In the genomic region with DNA sequence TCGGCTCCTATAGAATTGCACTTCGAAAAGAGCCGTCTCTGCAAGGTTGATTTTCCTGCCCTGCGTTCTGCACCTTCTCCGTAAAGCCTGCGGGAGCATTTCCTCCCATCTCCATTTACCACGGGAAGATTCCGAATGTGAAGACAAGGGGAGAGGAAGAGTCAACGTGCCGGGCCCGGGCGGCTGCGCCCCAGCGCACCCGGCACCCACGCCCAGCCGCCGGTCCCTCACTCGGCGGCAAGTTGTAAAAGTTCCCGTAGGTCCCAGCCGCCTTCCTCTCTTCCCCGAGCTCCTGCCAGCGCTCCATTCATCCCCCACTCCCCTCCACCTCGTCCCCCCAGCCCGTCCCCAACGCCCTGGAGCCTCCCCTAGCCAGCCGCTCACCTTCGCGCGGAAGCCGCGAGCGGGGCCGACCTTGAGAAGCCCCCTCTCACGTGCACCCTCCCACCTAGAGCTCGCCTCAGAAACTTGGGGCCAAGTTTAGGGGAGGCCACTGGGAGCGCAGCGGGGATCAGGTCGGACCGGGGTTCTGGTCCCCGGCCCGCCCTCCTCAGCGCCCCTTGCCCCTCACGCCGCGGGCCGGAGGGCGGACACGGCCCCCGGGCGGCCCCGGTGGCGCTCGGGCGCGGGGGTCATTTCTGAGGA, we compare ENCODE assay signal across 9 cellular contexts. TPM values are rescaled to one million over a fixed set of nuclear protein-coding genes. Genes with fewer than 3 reads are reported as not detected.
A peak's percentile ranks its signal among the peaks of the same experiment; 100 is the strongest.
DNase-seq lines count a peak whose midpoint lies in the region; ATAC-seq and TF ChIP-seq lines count a peak whose summit lies in the region.
"Had no signal": no experiment of that assay in that cellular context is flagged by ENCODE, and none has a peak within 500 bp of the region (broad histone marks: within the 10 kb centered on the region; RNA-seq: fewer than 3 reads in every experiment).

No MANE protein-coding gene starts in this region.

- no peak for TF ChIP-seq CTCF in spleen (IDR thresholded peaks at IDR 0.05 in 8 of 11, conservative IDR thresholded peaks at IDR 0.05 in 3 of 11)

- no peak overlapping the region for H3K4me3 Mint-ChIP-seq in activated T-helper 17 cell treated with anti-CD3 and anti-CD28 coated beads, Interleukin-2, amount 50 U/mL, for 72 hours

- ATAC-seq in HG03097 (IDR thresholded peaks at IDR 0.05; ENCODE audit: low FRiP score, unreplicated experiment): no peak
- ATAC-seq in activated T-helper 17 cell treated with anti-CD3 and anti-CD28 coated beads, Interleukin-2, amount 50 U/mL, for 72 hours (replicated peaks): no peak
- ATAC-seq: effector memory CD8-positive, alpha-beta T cell had no signal

- peaks cover 26% of the 10 kb centered on the region for H3K4me1 ChIP-seq in HAP-1
- H3K4me1 ChIP-seq in spleen: peaks cover 0 to 37% (median 25%) of the 10 kb centered on the region in 6 donors

- no peaks in the 10 kb centered on the region for H3K4me1 Mint-ChIP-seq in activated T-helper 17 cell treated with anti-CD3 and anti-CD28 coated beads, Interleukin-2, amount 50 U/mL, for 72 hours

- intact Hi-C loops in spleen (cut with DNase I; ENCODE audit: low total_unique reads): no loop called here

- H3K9me3 ChIP-seq in HAP-1: no peaks in the 10 kb centered on the region
- no peaks in the 10 kb centered on the region for H3K9me3 ChIP-seq in spleen

- H3K27ac ChIP-seq in spleen: peak overlapping the region in 2 of 8 donors; percentile 60 to 64

- peaks cover 26% of the 10 kb centered on the region for H3K27me3 Mint-ChIP-seq in activated T-helper 17 cell treated with anti-CD3 and anti-CD28 coated beads, Interleukin-2, amount 50 U/mL, for 72 hours

- TF ChIP-seq POLR2A in spleen (IDR thresholded peaks at IDR 0.05): no peak

- H3K36me3 Mint-ChIP-seq in activated T-helper 17 cell treated with anti-CD3 and anti-CD28 coated beads, Interleukin-2, amount 50 U/mL, for 72 hours (ENCODE audit: low read depth): no peaks in the 10 kb centered on the region

- H3K9me3 Mint-ChIP-seq in activated T-helper 17 cell treated with anti-CD3 and anti-CD28 coated beads, Interleukin-2, amount 50 U/mL, for 72 hours: peaks cover 3% of the 10 kb centered on the region
- H3K9me3 Mint-ChIP-seq: effector memory CD8-positive, alpha-beta T cell had no signal

- WGBS in spleen, 5 donors: 0 to 4% (median 2%) methylated on average over 32 to 57 of the region's 57 CpGs

- H3K27me3 ChIP-seq in HAP-1 (ENCODE audit: low read depth): no peaks in the 10 kb centered on the region
- H3K27me3 ChIP-seq in spleen (replicated peaks in 1 of 7): peaks cover 0 to 56% (median 36%) of the 10 kb centered on the region in 7 donors

- no peak overlapping the region for H3K27ac Mint-ChIP-seq in activated T-helper 17 cell treated with anti-CD3 and anti-CD28 coated beads, Interleukin-2, amount 50 U/mL, for 72 hours
- H3K27ac Mint-ChIP-seq: effector memory CD8-positive, alpha-beta T cell had no signal

- H3K36me3 ChIP-seq in HAP-1 (replicated peaks) (no peaks in the 10 kb centered on the region), spleen (no peaks in the 10 kb centered on the region)

- H3K4me3 ChIP-seq in HAP-1 (peak overlapping the region; percentile 51), spleen (peak overlapping the region; percentile 27 to 69 (median 53))

- in situ Hi-C loops in HAP-1 (cut with MboI; ENCODE audit: low sequenced_read_pairs): no loop called here

- peak; percentile 26 to 48 for DNase-seq in HAP-1 (ENCODE audit: low spot score in 2 of 2)
- DNase-seq in astrocyte of the hippocampus (ENCODE audit: low read depth, low spot score): peak; percentile 55
- peak; percentile 62 for DNase-seq in islet precursor cell
- DNase-seq in spleen: no peak
- DNase-seq in RPMI8226: no peak
- no peak for DNase-seq in NCI-H2196 treated with DMSO at 0.1 percent for 48 hours (lab: John Stamatoyannopoulos, UW; ENCODE audit: unreplicated experiment)
- DNase-seq: effector memory CD8-positive, alpha-beta T cell had no signal

RNA-seq across cellular contexts. Expression of a gene that starts 0.4 kb away (rescaled TPM):
- total RNA-seq in spleen: 1 to 10 TPM in 5 of 7 donors, under 1 TPM in 2; 0.34 to 4.3 (median 2.6) TPM
- under 1 TPM; 0.07 to 0.58 (median 0.30) TPM for polyA plus RNA-seq in spleen
- total RNA-seq in activated T-helper 17 cell treated with anti-CD3 and anti-CD28 coated beads, Interleukin-2, amount 50 U/mL, for 72 hours: not detected

Comparison
In these comparisons a context has a peak if more than half of its experiments do, and no peak if none do; other contexts are left out.
1. DNase-seq: peak in HAP-1 (2 of 2), astrocyte of the hippocampus (single experiment) and islet precursor cell (single experiment); none in spleen (single experiment), RPMI8226 (single experiment) and NCI-H2196 treated with DMSO at 0.1 percent for 48 hours (single experiment).